10 cellular contexts compared by ENCODE assay signal in genomic region chr4:10096976-10097330, GRCh38. TPM values are rescaled to one million over a fixed set of nuclear protein-coding genes. Genes with fewer than 3 reads are reported as not detected.
DNase-seq lines count a peak whose midpoint lies in the region; ATAC-seq and TF ChIP-seq lines count a peak whose summit lies in the region.
"Had no signal": no experiment of that assay in that cellular context is flagged by ENCODE, and none has a peak within 500 bp of the region (broad histone marks: within the 10 kb centered on the region; RNA-seq: fewer than 3 reads in every experiment).

No MANE protein-coding gene starts in this region.

- intact Hi-C loops in sigmoid colon (cut with DNase I) (no loop called here), testis (cut with DNase I; ENCODE audit: low total_unique reads) (no loop called here)

- peaks cover 53% of the 10 kb centered on the region for H3K36me3 Mint-ChIP-seq in T-cell
- H3K36me3 Mint-ChIP-seq in endodermal cell (ENCODE audit: low read depth) = peaks cover 82% of the 10 kb centered on the region

- no peak overlapping the region for H3K9ac ChIP-seq in endodermal cell (ENCODE audit: extremely low read depth, low read length, poor library complexity, severe bottlenecking)

- CTCF ChIA-PET in T-cell (lab: Charles Lee) = no interaction called here

- WGBS in endodermal cell (ENCODE audit: insufficient coverage in 1 of 2, insufficient read length in 1 of 2), 2 experiments = 94 to 96% methylated on average over 5 to 9 of the region's 9 CpGs
- 82 to 83% methylated on average over 9 of the region's 9 CpGs for WGBS in sigmoid colon, 2 donors
- WGBS in testis, 2 donors = 60 to 79% methylated on average over 1 to 9 of the region's 9 CpGs

- ATAC-seq in T-cell (replicated peaks in 1 of 4) = no peak

- DNase-seq in CD1c-positive myeloid dendritic cell (ENCODE audit: extremely low spot score) = peak; percentile 26
- DNase-seq in T-cell = no peak
- no peak for DNase-seq in endodermal cell
- no peak for DNase-seq in sigmoid colon
- DNase-seq in cerebellar cortex (ENCODE audit: low spot score) = no peak
- DNase-seq in testis = no peak
- DNase-seq in NCI-H1930 (lab: John Stamatoyannopoulos, UW) = no peak
- no peak for DNase-seq in ureter (ENCODE audit: low spot score)
- DNase-seq: DND-41, NCI-H1694 had no signal

- H3K4me1 Mint-ChIP-seq in T-cell = peaks cover 95 to 100% (median 99%) of the 10 kb centered on the region in 3 donors
- peaks cover 30% of the 10 kb centered on the region for H3K4me1 Mint-ChIP-seq in endodermal cell

- TF ChIP-seq POLR2A in sigmoid colon (IDR thresholded peaks at IDR 0.05) (no peak), testis (IDR thresholded peaks at IDR 0.05) (no peak)

- H3K9me3 ChIP-seq in endodermal cell (ENCODE audit: control insufficient read depth, low read length) (no peaks in the 10 kb centered on the region), sigmoid colon (no peaks in the 10 kb centered on the region), testis (no peaks in the 10 kb centered on the region)

- TF ChIP-seq CTCF in endodermal cell (conservative IDR thresholded peaks at IDR 0.05) (no peak), sigmoid colon (IDR thresholded peaks at IDR 0.05) (no peak), testis (IDR thresholded peaks at IDR 0.05) (no peak)

- H3K27me3 Mint-ChIP-seq in T-cell = no peaks in the 10 kb centered on the region
- no peaks in the 10 kb centered on the region for H3K27me3 Mint-ChIP-seq in endodermal cell (ENCODE audit: insufficient read depth)

- POLR2A ChIA-PET in T-cell (lab: Charles Lee) = interaction anchor here in 1 of 2 donors (0.6 to 1.9 kb wide), 2 partner anchors 12 to 20 kb away, joined by 3 to 23 read pairs; partner anchors contain the start of gene WDR1

- H3K4me1 ChIP-seq in endodermal cell (ENCODE audit: control insufficient read depth, insufficient read depth, low read length) (peaks cover 9% of the 10 kb centered on the region), sigmoid colon (peaks cover 0 to 100% (median 100%) of the 10 kb centered on the region in 4 donors), testis (peaks cover 28% of the 10 kb centered on the region)

- H3K9me3 Mint-ChIP-seq in T-cell (no peaks in the 10 kb centered on the region), endodermal cell (no peaks in the 10 kb centered on the region)

- H3K36me3 ChIP-seq in endodermal cell (ENCODE audit: control insufficient read depth, insufficient read depth, low read length) (peaks cover 94% of the 10 kb centered on the region), sigmoid colon (peaks cover 18 to 73% (median 46%) of the 10 kb centered on the region in 4 donors), testis (ENCODE audit: low read depth, missing control alignments) (no peaks in the 10 kb centered on the region)

- TF ChIP-seq EP300 in sigmoid colon (IDR thresholded peaks at IDR 0.05) = no peak

- H3K27ac Mint-ChIP-seq in T-cell (peak overlapping the region; percentile 94 to 95), endodermal cell (peak overlapping the region; percentile 47)

- H3K4me3 ChIP-seq in endodermal cell (ENCODE audit: low read length) (no peak overlapping the region), sigmoid colon (no peak overlapping the region), testis (no peak overlapping the region)

- H3K4me3 Mint-ChIP-seq in T-cell = peak overlapping the region in 1 of 3 donors; percentile 68
- H3K4me3 Mint-ChIP-seq in endodermal cell = no peak overlapping the region

- H3K27me3 ChIP-seq in endodermal cell (ENCODE audit: control insufficient read depth, insufficient read depth, low read length, poor library complexity, severe bottlenecking) = no peaks in the 10 kb centered on the region
- no peaks in the 10 kb centered on the region for H3K27me3 ChIP-seq in sigmoid colon
- H3K27me3 ChIP-seq in testis = no peaks in the 10 kb centered on the region

- H3K27ac ChIP-seq in endodermal cell (ENCODE audit: low read depth, low read length) = no peak overlapping the region
- peak overlapping the region; percentile 69 to 90 (median 86) for H3K27ac ChIP-seq in sigmoid colon
- H3K27ac ChIP-seq in testis = peak overlapping the region in 1 of 2 donors; percentile 45

RNA-seq across cellular contexts. Expression of gene WDR1, which starts 19.6 kb away (rescaled TPM):
- total RNA-seq in T-cell = 100 to 1,000 TPM; 268 to 308 (median 304) TPM
- 100 to 1,000 TPM; 222 to 345 TPM for total RNA-seq in endodermal cell
- 127 TPM for polyA plus RNA-seq in endodermal cell (2013, experiment 1 of 2)
- polyA plus RNA-seq in endodermal cell (2013, experiment 2 of 2) = 106 TPM
- 100 to 1,000 TPM; 171 to 267 (median 238) TPM for total RNA-seq in sigmoid colon
- 100 to 1,000 TPM; 200 to 267 (median 247) TPM for polyA plus RNA-seq in sigmoid colon
- 100 to 1,000 TPM; 165 to 168 TPM for total RNA-seq in testis
- polyA plus RNA-seq in testis (ENCODE audit: insufficient read depth, low read depth, low replicate concordance) = 295 TPM
- 385 TPM for total RNA-seq in ureter
